In the genomic region with DNA sequence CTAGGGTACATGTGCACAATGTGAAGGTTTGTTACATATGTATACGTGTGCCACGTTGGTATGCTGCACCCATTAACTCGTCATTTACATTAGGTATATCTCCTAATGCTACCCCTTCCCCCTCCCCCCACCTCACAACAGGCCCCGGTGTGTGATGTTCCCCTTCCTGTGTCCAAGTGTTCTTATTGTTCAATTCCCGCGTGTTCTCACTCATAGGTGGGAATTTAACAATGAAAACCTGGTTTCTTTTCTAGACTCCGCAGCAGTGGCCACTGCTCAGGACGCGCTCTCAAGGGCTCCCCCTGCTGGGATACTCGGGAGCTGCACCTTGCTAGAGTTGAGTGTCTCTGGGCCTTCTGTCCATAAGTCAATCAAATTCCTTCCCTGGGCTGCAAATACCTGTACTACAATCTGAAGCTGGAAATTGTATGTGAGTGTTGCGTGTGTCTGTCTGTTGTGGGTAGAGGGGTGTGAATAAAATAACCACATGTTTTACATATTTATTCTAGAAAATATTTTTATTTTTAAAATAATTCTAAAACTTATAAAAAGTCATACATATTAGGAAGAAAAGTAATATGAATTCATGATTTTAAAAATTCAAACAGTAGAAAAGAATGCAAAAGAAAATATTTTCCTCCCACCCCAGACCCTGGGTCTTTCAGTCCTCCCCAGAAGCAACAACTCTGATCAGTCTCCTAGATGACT, we compare ENCODE assay signal across 7 cellular contexts. TPM values are rescaled to one million over a fixed set of nuclear protein-coding genes. Genes with fewer than 3 reads are reported as not detected.
DNase-seq lines count a peak whose midpoint lies in the region; FAIRE-seq and TF ChIP-seq lines count a peak whose summit lies in the region.

No MANE protein-coding gene starts in this region.

- H3K4me3 ChIP-seq in Loucy (ENCODE audit: low read length, poor library complexity, severe bottlenecking): peak overlapping the region; percentile 71

- H3K9me3 ChIP-seq in Loucy (ENCODE audit: insufficient read depth, low read depth, low read length): no peaks in the 10 kb centered on the region

- no peak for TF ChIP-seq POLR2A in GM12891 (IDR thresholded peaks at IDR 0.05; ENCODE audit: low read depth, low read length)

- no peaks in the 10 kb centered on the region for H3K9me2 ChIP-seq in Loucy (replicated peaks; ENCODE audit: low read depth, low read length)

- peak overlapping the region; percentile 94; the same call in 1 of the 2 replicates for H2AFZ ChIP-seq in Loucy (ENCODE audit: low read length)

- FAIRE-seq in GM12891 (lab: Jason Lieb, UNC): peak; percentile 78

- peak; percentile 87 for TF ChIP-seq CTCF in Loucy (conservative IDR thresholded peaks at IDR 0.05; ENCODE audit: low read length)

- peak overlapping the region; percentile 59 for H3K9ac ChIP-seq in Loucy (ENCODE audit: low read depth, low read length, poor library complexity, severe bottlenecking)

- no peaks in the 10 kb centered on the region for H3K79me2 ChIP-seq in Loucy (ENCODE audit: insufficient read depth, low read length)

- H3K4me2 ChIP-seq in Loucy (ENCODE audit: low read depth, low read length, poor library complexity, severe bottlenecking): peak overlapping the region; percentile 75

- no peaks in the 10 kb centered on the region for H3K36me3 ChIP-seq in Loucy (ENCODE audit: insufficient read depth, low read length)

- H3K27me3 ChIP-seq in Loucy (ENCODE audit: insufficient read depth, low read length, poor library complexity, severe bottlenecking): no peaks in the 10 kb centered on the region

- H4K20me1 ChIP-seq in Loucy (ENCODE audit: insufficient read depth, low read length, poor library complexity, severe bottlenecking): no peaks in the 10 kb centered on the region

- H3K27ac ChIP-seq in substantia nigra (ENCODE audit: low read depth, low read length, poor library complexity, severe bottlenecking): no peak overlapping the region

- H3K4me1 ChIP-seq in Loucy (ENCODE audit: insufficient read depth, low read length, poor library complexity, severe bottlenecking): no peaks in the 10 kb centered on the region

- no peaks in the 10 kb centered on the region for H3F3A ChIP-seq in Loucy (ENCODE audit: low read depth)

- DNase-seq in GM12891 (ENCODE audit: insufficient read length, low spot score) (peak; percentile 56), SHP77 treated with DMSO at 0.1 percent for 48 hours (lab: John Stamatoyannopoulos, UW) (peak; percentile 84), foreskin melanocyte (peak; percentile 51), occipital lobe (lab: John Stamatoyannopoulos, UW) (peak; percentile 62), substantia nigra (lab: John Stamatoyannopoulos, UW) (peak in 45 of 49 donors; percentile 7 to 86 (median 62))
- peak; percentile 81 for DNase-seq in activated effector memory CD4-positive, alpha-beta T cell treated with Interleukin-2 at 50 U/mL for 16 hours

TF ChIP-seq in GM12891, 5 proteins besides CTCF, POLR2A, EP300 and RAD21:
- TF ChIP-seq SPI1 (IDR thresholded peaks at IDR 0.05; ENCODE audit: low read depth, low read length) (no peak), TAF1 (IDR thresholded peaks at IDR 0.05; ENCODE audit: low read depth, low read length) (no peak), PAX5 (IDR thresholded peaks at IDR 0.05; ENCODE audit: insufficient read depth, low read length, severe bottlenecking) (no peak)

RNA-seq across cellular contexts. Expression of gene CEP250, which starts 8.2 kb away (rescaled TPM):
- polyA plus RNA-seq in GM12891 (2012; ENCODE audit: low read depth, missing spikeins): 14.7 TPM
- 21.8 TPM for total RNA-seq in occipital lobe

RNA-seq across cellular contexts. Expression of gene GDF5, which starts 9.2 kb away (rescaled TPM):
- not detected for polyA plus RNA-seq in GM12891 (2012; ENCODE audit: low read depth, missing spikeins)
- 0.62 TPM for total RNA-seq in occipital lobe

RNA-seq across cellular contexts. Expression of gene UQCC1, which starts 35.5 kb away (rescaled TPM):
- 29.6 TPM for polyA plus RNA-seq in GM12891 (2012; ENCODE audit: low read depth, missing spikeins)
- 28.5 TPM for total RNA-seq in occipital lobe
